Comparison of ENCODE assay signal across 9 cellular contexts in genomic region chr3:182216311-182216970, GRCh38.
"Had no signal": no experiment of that assay in that cellular context is flagged by ENCODE, and none has a peak within 500 bp of the region (broad histone marks: within the 10 kb centered on the region; RNA-seq: fewer than 3 reads in every experiment).

No MANE protein-coding gene starts in this region.

- H3K36me3 ChIP-seq: HAP-1 had no signal

- FAIRE-seq: HTR-8/SVneo, K562 had no signal

- DNase-seq: GM23248, GOT3, H7, IMR-90, KG1 had no signal

- H3K4me3 ChIP-seq: GM23248, HAP-1, K562 had no signal

- H3K4me1 ChIP-seq: HAP-1 had no signal

- H3K9ac ChIP-seq: GM23248 had no signal

- ATAC-seq: HCT116, K562 had no signal

- H3K27ac ChIP-seq: GM23248 had no signal

- H3K9me3 ChIP-seq: HAP-1 had no signal
